Comparison of ENCODE assay signal across 8 cellular contexts in genomic region chr3:184314700-184315505, GRCh38. TPM values are rescaled to one million over a fixed set of nuclear protein-coding genes. Genes with fewer than 3 reads are reported as not detected.
DNase-seq lines count a peak whose midpoint lies in the region; ATAC-seq, FAIRE-seq and TF ChIP-seq lines count a peak whose summit lies in the region.

No MANE protein-coding gene starts in this region.

- H3K27ac Mint-ChIP-seq in T-helper 2 cell treated with Interferon-gamma antibody and Interleukin-4, amounts not matched to agents 5 μg/mL and 100 μg/mL, for 36 hours = peak overlapping the region; percentile 90

- no peaks in the 10 kb centered on the region for H3K9me3 Mint-ChIP-seq in T-helper 2 cell treated with Interferon-gamma antibody and Interleukin-4, amounts not matched to agents 5 μg/mL and 100 μg/mL, for 36 hours

- peaks cover 23% of the 10 kb centered on the region for H3K36me3 Mint-ChIP-seq in T-helper 2 cell treated with Interferon-gamma antibody and Interleukin-4, amounts not matched to agents 5 μg/mL and 100 μg/mL, for 36 hours (ENCODE audit: low read depth)

- peak overlapping the region; percentile 86 for H3K4me3 Mint-ChIP-seq in T-helper 2 cell treated with Interferon-gamma antibody and Interleukin-4, amounts not matched to agents 5 μg/mL and 100 μg/mL, for 36 hours

- DNase-seq in ELR (ENCODE audit: low read depth) (peak; percentile 72), GM12878 (ENCODE audit: low read depth, low spot score) (no peak), NCI-H1048 (lab: John Stamatoyannopoulos, UW) (no peak)
- peak; percentile 33 for DNase-seq in T-helper 2 cell treated with Interferon-gamma antibody and Interleukin-4, amounts not matched to agents 5 μg/mL and 100 μg/mL, for 36 hours (ENCODE audit: low spot score)

- in situ Hi-C loops in GM12878 (cut with MboI) = no loop called here

- no peak for FAIRE-seq in GM12878 (lab: Jason Lieb, UNC)

- peaks cover 37% of the 10 kb centered on the region for H3K36me3 ChIP-seq in HUES64 (ENCODE audit: insufficient read depth, low read length)
- peaks cover 8 to 20% of the 10 kb centered on the region in 2 experiments for H3K36me3 ChIP-seq in GM12878 (ENCODE audit: control insufficient read depth in 2 of 2, insufficient read depth in 2 of 2, low read length in 1 of 2)
- H3K36me3 ChIP-seq in iPS-15b (ENCODE audit: control insufficient read depth, insufficient read depth, low read length) = peaks cover 17% of the 10 kb centered on the region
- peaks cover 23% of the 10 kb centered on the region for H3K36me3 ChIP-seq in skeletal muscle satellite cell (ENCODE audit: insufficient read depth, low read length)

- peak overlapping the region; percentile 98 for H3K9ac ChIP-seq in HUES64 (ENCODE audit: low read depth, low read length)
- peak overlapping the region; percentile 99 for H3K9ac ChIP-seq in GM12878 (ENCODE audit: control insufficient read depth, insufficient read depth, low read length)
- H3K9ac ChIP-seq in iPS-15b (ENCODE audit: low read depth, low read length) = peak overlapping the region; percentile 88
- H3K9ac ChIP-seq in skeletal muscle satellite cell (ENCODE audit: low read depth, low read length) = peak overlapping the region; percentile 99

- TF ChIP-seq CTCF in GM12878 (IDR thresholded peaks at IDR 0.05 in 2 of 3, conservative IDR thresholded peaks at IDR 0.05 in 1 of 3; ENCODE audit: control insufficient read depth in 2 of 3, extremely low read depth in 1 of 3, insufficient read depth in 1 of 3, low read depth in 3 of 3, low read length in 3 of 3) = no peak

- CTCF ChIA-PET in GM12878 (lab: Yijun Ruan, JAX) = no interaction called here

- H3K27me3 ChIP-seq in HUES64 (ENCODE audit: insufficient read depth, low read length) (no peaks in the 10 kb centered on the region), GM12878 (replicated peaks in 1 of 2; ENCODE audit: control insufficient read depth in 2 of 2, insufficient read depth in 2 of 2, low read length in 1 of 2) (no peaks in the 10 kb centered on the region), iPS-15b (ENCODE audit: control insufficient read depth, insufficient read depth, low read length) (no peaks in the 10 kb centered on the region), skeletal muscle satellite cell (ENCODE audit: control insufficient read depth, insufficient read depth, low read length) (no peaks in the 10 kb centered on the region)

- no peak overlapping the region for H2AFZ ChIP-seq in GM12878 (ENCODE audit: control insufficient read depth, low read depth, low read length)

- H4K20me1 ChIP-seq in GM12878 (ENCODE audit: control insufficient read depth, insufficient read depth) = peaks cover 12% of the 10 kb centered on the region

- RAD21 ChIA-PET in GM12878 (lab: Charles Lee; ENCODE audit: unreplicated experiment) = no interaction called here

- no peaks in the 10 kb centered on the region for H3K9me3 ChIP-seq in HUES64 (ENCODE audit: insufficient read depth, low read depth, low read length)
- H3K9me3 ChIP-seq in GM12878 (replicated peaks; ENCODE audit: control insufficient read depth, insufficient read depth, low read length) = no peaks in the 10 kb centered on the region
- no peaks in the 10 kb centered on the region for H3K9me3 ChIP-seq in iPS-15b (ENCODE audit: control insufficient read depth, insufficient read depth, low read length)
- no peaks in the 10 kb centered on the region for H3K9me3 ChIP-seq in skeletal muscle satellite cell (replicated peaks; ENCODE audit: low read length)

- H3K4me2 ChIP-seq in GM12878 (ENCODE audit: control insufficient read depth, insufficient read depth) (peak overlapping the region; percentile 95; the same call in 1 of the 2 replicates), skeletal muscle satellite cell (ENCODE audit: low read length) (peak overlapping the region; percentile 85)

- H3K79me2 ChIP-seq in GM12878 (ENCODE audit: control insufficient read depth, insufficient read depth, low read length) = peaks cover 52% of the 10 kb centered on the region

- intact Hi-C loops in GM12878 (cut with micrococcal nuclease; ENCODE audit: unreplicated experiment) = loop anchor here (2.0 to 5.0 kb wide), 2 partner anchors 16 to 47 kb away; partner anchors contain the start of genes CLCN2, POLR2H and PSMD2

- H3K27me3 Mint-ChIP-seq in T-helper 2 cell treated with Interferon-gamma antibody and Interleukin-4, amounts not matched to agents 5 μg/mL and 100 μg/mL, for 36 hours (ENCODE audit: low read depth) = no peaks in the 10 kb centered on the region

- WGBS in HUES64 = under 1% methylated on average over 83 of the region's 86 CpGs
- under 1% methylated on average over 23 of the region's 86 CpGs for WGBS in GM12878 (ENCODE audit: insufficient coverage, insufficient replicate concordance, low lambda C conversion rate, missing lambda C conversion rate)

- peak overlapping the region; percentile 67 for H3K4me3 ChIP-seq in HUES64 (ENCODE audit: low read length)
- peak overlapping the region; percentile 100 for H3K4me3 ChIP-seq in GM12878
- H3K4me3 ChIP-seq in iPS-15b (ENCODE audit: low read depth, low read length) = peak overlapping the region; percentile 90
- H3K4me3 ChIP-seq in skeletal muscle satellite cell (ENCODE audit: low read length) = peak overlapping the region; percentile 83

- TF ChIP-seq EP300 in GM12878 (IDR thresholded peaks at IDR 0.05; ENCODE audit: borderline replicate concordance in 1 of 2, control insufficient read depth in 1 of 2, low read depth in 2 of 2, low read length in 2 of 2) = no peak

- H3K27ac ChIP-seq in HUES64 (ENCODE audit: low read depth, low read length) (peak overlapping the region; percentile 93), GM12878 (ENCODE audit: control insufficient read depth, insufficient read depth) (peak overlapping the region; percentile 92)

- H3K4me1 Mint-ChIP-seq in T-helper 2 cell treated with Interferon-gamma antibody and Interleukin-4, amounts not matched to agents 5 μg/mL and 100 μg/mL, for 36 hours (ENCODE audit: low read depth) = peaks cover 31% of the 10 kb centered on the region

- no peak for TF ChIP-seq RAD21 in GM12878 (IDR thresholded peaks at IDR 0.05; ENCODE audit: insufficient read depth, low read depth, low read length)

- BruUV-seq in GM12878 (replicated peaks; lab: Mats Ljungman, UMichigan) = no TSS peak

- SMC1A ChIA-PET in GM12878 (lab: Charles Lee; ENCODE audit: uncharacterized antibody, unreplicated experiment) = no interaction called here

- ATAC-seq in GM21526 (IDR thresholded peaks at IDR 0.05; ENCODE audit: low FRiP score, unreplicated experiment) (peak; percentile 29), GM12878 (peak; percentile 56)

- peak; percentile 83; the same call in 1 of the 2 replicates for TF ChIP-seq POLR2A in GM12878 (IDR thresholded peaks at IDR 0.05; ENCODE audit: low read depth, low read length)

- POLR2A ChIA-PET in GM12878 (lab: Charles Lee) = interaction anchor here (0.8 kb wide), 1 partner anchor 48 kb away, joined by 4 read pairs; no protein-coding TSS in a partner anchor

- H3K4me1 ChIP-seq in HUES64 (ENCODE audit: insufficient read depth, low read length) (peaks cover 8% of the 10 kb centered on the region; the same call in 1 of the 2 replicates), GM12878 (ENCODE audit: control insufficient read depth, insufficient read depth, low read length) (0 out of 2 replicates have a peak, but pooled peaks cover 3% of the 10 kb centered on the region), iPS-15b (ENCODE audit: control insufficient read depth, insufficient read depth, low read length) (peaks cover 8% of the 10 kb centered on the region), skeletal muscle satellite cell (ENCODE audit: control insufficient read depth, insufficient read depth, low read length) (peaks cover 31% of the 10 kb centered on the region)

RNA-seq across cellular contexts. Expression of gene EIF4G1, which starts 0.5 kb away (rescaled TPM):
- 274 TPM for polyA plus RNA-seq in HUES64 (2013, experiment 1 of 2)
- polyA plus RNA-seq in HUES64 (2013, experiment 2 of 2) = 233 TPM
- total RNA-seq in GM12878 (2013; cell fraction: nucleolus; rRNA removed) = 106 and 122 TPM in 2 replicates
- total RNA-seq in GM12878 (2014; rRNA removed) (228 and 252 TPM in 2 replicates), GM12878 (2014; rRNA removed; fragmentation: Illumina TruSeq; extraction: Trizol) (122 and 128 TPM in 2 replicates), GM12878 (2021) (454 and 462 TPM in 2 replicates)
- polyA plus RNA-seq in GM12878 (2011; ENCODE audit: low read depth) = 106 TPM
- polyA plus RNA-seq in GM12878 (2011; rRNA removed) (62.1 and 222 TPM in 2 replicates), GM12878 (2014; fragmentation: Illumina TruSeq; extraction: Trizol) (153 and 254 TPM in 2 replicates), GM12878 (2014; fragmentation: Nextera tagmentation; extraction: Ambion mirVana) (10 to 100 TPM in 1 of 2 experiments, 1 to 10 TPM in 1; 5.7 to 12.9 TPM), GM12878 (2014; rRNA removed) (210 and 265 TPM in 2 replicates), GM12878 (2016; fragmentation: Nextera tagmentation; extraction: Ambion mirVana) (100 to 1,000 TPM; 281 to 283 TPM)
- 204 and 234 TPM in 2 replicates for polyA plus RNA-seq in GM12878 (2011; cell fraction: cytosol; rRNA removed)
- 249 and 346 TPM in 2 replicates for polyA plus RNA-seq in GM12878 (2011; cell fraction: nucleus; rRNA removed)
- polyA plus RNA-seq in GM12878 (2012) = 133 and 185 TPM in 2 replicates
- polyA minus RNA-seq in GM12878 (2011; rRNA and poly(A)+ RNA removed) = 206 and 264 TPM in 2 replicates
- 130 and 143 TPM in 2 replicates for polyA minus RNA-seq in GM12878 (2011; cell fraction: cytosol; rRNA and poly(A)+ RNA removed)
- polyA minus RNA-seq in GM12878 (2011; cell fraction: nucleus; rRNA and poly(A)+ RNA removed) = 61.2 and 130 TPM in 2 replicates
- 257 and 270 TPM in 2 replicates for total RNA-seq in skeletal muscle satellite cell (2012; rRNA removed)

RNA-seq across cellular contexts. Expression of gene PSMD2, which starts 15.9 kb away (rescaled TPM):
- 318 TPM for polyA plus RNA-seq in HUES64 (2013, experiment 1 of 2)
- polyA plus RNA-seq in HUES64 (2013, experiment 2 of 2) = 313 TPM
- 88.7 and 105 TPM in 2 replicates for total RNA-seq in GM12878 (2013; cell fraction: nucleolus; rRNA removed)
- 247 and 268 TPM in 2 replicates for total RNA-seq in GM12878 (2014; rRNA removed)
- 167 and 176 TPM in 2 replicates for total RNA-seq in GM12878 (2014; rRNA removed; fragmentation: Illumina TruSeq; extraction: Trizol)
- 225 and 235 TPM in 2 replicates for total RNA-seq in GM12878 (2021)
- 66.1 TPM for polyA plus RNA-seq in GM12878 (2011; ENCODE audit: low read depth)
- 94.2 and 168 TPM in 2 replicates for polyA plus RNA-seq in GM12878 (2011; rRNA removed)
- polyA plus RNA-seq in GM12878 (2011; cell fraction: cytosol; rRNA removed) = 200 and 254 TPM in 2 replicates
- polyA plus RNA-seq in GM12878 (2011; cell fraction: nucleus; rRNA removed) = 192 and 222 TPM in 2 replicates
- polyA plus RNA-seq in GM12878 (2012) = 103 and 128 TPM in 2 replicates
- 144 and 205 TPM in 2 replicates for polyA plus RNA-seq in GM12878 (2014; fragmentation: Illumina TruSeq; extraction: Trizol)
- polyA plus RNA-seq in GM12878 (2014; fragmentation: Nextera tagmentation; extraction: Ambion mirVana) = 100 to 1,000 TPM; 103 to 111 TPM
- 188 and 189 TPM in 2 replicates for polyA plus RNA-seq in GM12878 (2014; rRNA removed)
- polyA plus RNA-seq in GM12878 (2016; fragmentation: Nextera tagmentation; extraction: Ambion mirVana) = 100 to 1,000 TPM; 471 to 515 TPM
- polyA minus RNA-seq in GM12878 (2011; rRNA and poly(A)+ RNA removed) = 297 and 298 TPM in 2 replicates
- polyA minus RNA-seq in GM12878 (2011; cell fraction: cytosol; rRNA and poly(A)+ RNA removed) = 105 and 156 TPM in 2 replicates
- 70.0 and 114 TPM in 2 replicates for polyA minus RNA-seq in GM12878 (2011; cell fraction: nucleus; rRNA and poly(A)+ RNA removed)
- total RNA-seq in skeletal muscle satellite cell (2012; rRNA removed) = 494 and 672 TPM in 2 replicates

RNA-seq across cellular contexts. Expression of gene FAM131A, which starts 22.5 kb away (rescaled TPM):
- 11.5 TPM for polyA plus RNA-seq in HUES64 (2013, experiment 1 of 2)
- 12.2 TPM for polyA plus RNA-seq in HUES64 (2013, experiment 2 of 2)
- total RNA-seq in GM12878 (2013; cell fraction: nucleolus; rRNA removed) = 11.0 and 11.8 TPM in 2 replicates
- total RNA-seq in GM12878 (2014; rRNA removed) (4.0 and 4.5 TPM in 2 replicates), GM12878 (2014; rRNA removed; fragmentation: Illumina TruSeq; extraction: Trizol) (1.4 and 1.9 TPM in 2 replicates), GM12878 (2021) (3.0 and 5.0 TPM in 2 replicates)
- 1.5 TPM for polyA plus RNA-seq in GM12878 (2011; ENCODE audit: low read depth)
- polyA plus RNA-seq in GM12878 (2011; rRNA removed) (0.17 and 0.42 TPM in 2 replicates), GM12878 (2014; fragmentation: Illumina TruSeq; extraction: Trizol) (0.74 and 1.4 TPM in 2 replicates), GM12878 (2014; fragmentation: Nextera tagmentation; extraction: Ambion mirVana) (under 1 TPM; 0.31 to 0.47 TPM), GM12878 (2014; rRNA removed) (4.5 and 5.1 TPM in 2 replicates), GM12878 (2016; fragmentation: Nextera tagmentation; extraction: Ambion mirVana) (1 to 10 TPM; 1.0 to 1.7 TPM)
- 0.45 and 0.77 TPM in 2 replicates for polyA plus RNA-seq in GM12878 (2011; cell fraction: cytosol; rRNA removed)
- 1.0 and 1.5 TPM in 2 replicates for polyA plus RNA-seq in GM12878 (2011; cell fraction: nucleus; rRNA removed)
- polyA plus RNA-seq in GM12878 (2012) = 2.1 and 3.3 TPM in 2 replicates
- 0.15 and 0.72 TPM in 2 replicates for polyA minus RNA-seq in GM12878 (2011; rRNA and poly(A)+ RNA removed)
- polyA minus RNA-seq in GM12878 (2011; cell fraction: cytosol; rRNA and poly(A)+ RNA removed) = not detected in 2 replicates
- polyA minus RNA-seq in GM12878 (2011; cell fraction: nucleus; rRNA and poly(A)+ RNA removed) = 0.36 and 3.0 TPM in 2 replicates
- 18.8 TPM in 2 replicates for total RNA-seq in skeletal muscle satellite cell (2012; rRNA removed)

RNA-seq across cellular contexts. Expression of gene ECE2, which starts 39.1 kb away (rescaled TPM):
- not detected for polyA plus RNA-seq in HUES64 (2013, experiment 1 of 2)
- polyA plus RNA-seq in HUES64 (2013, experiment 2 of 2) = not detected
- not detected in 2 replicates for total RNA-seq in GM12878 (2013; cell fraction: nucleolus; rRNA removed)
- total RNA-seq in GM12878 (2014; rRNA removed) = not detected in 2 replicates
- total RNA-seq in GM12878 (2014; rRNA removed; fragmentation: Illumina TruSeq; extraction: Trizol) = not detected in 2 replicates
- total RNA-seq in GM12878 (2021) = not detected in 2 replicates
- polyA plus RNA-seq in GM12878 (2011; ENCODE audit: low read depth) = not detected
- polyA plus RNA-seq in GM12878 (2011; rRNA removed) = not detected in 2 replicates
- polyA plus RNA-seq in GM12878 (2011; cell fraction: cytosol; rRNA removed) = not detected in 2 replicates
- not detected in 2 replicates for polyA plus RNA-seq in GM12878 (2011; cell fraction: nucleus; rRNA removed)
- polyA plus RNA-seq in GM12878 (2012) = not detected in 2 replicates
- polyA plus RNA-seq in GM12878 (2014; fragmentation: Illumina TruSeq; extraction: Trizol) = not detected in 2 replicates
- not detected for polyA plus RNA-seq in GM12878 (2014; fragmentation: Nextera tagmentation; extraction: Ambion mirVana)
- not detected in 2 replicates for polyA plus RNA-seq in GM12878 (2014; rRNA removed)
- not detected for polyA plus RNA-seq in GM12878 (2016; fragmentation: Nextera tagmentation; extraction: Ambion mirVana)
- not detected in 2 replicates for polyA minus RNA-seq in GM12878 (2011; rRNA and poly(A)+ RNA removed)
- not detected in 2 replicates for polyA minus RNA-seq in GM12878 (2011; cell fraction: cytosol; rRNA and poly(A)+ RNA removed)
- polyA minus RNA-seq in GM12878 (2011; cell fraction: nucleus; rRNA and poly(A)+ RNA removed) = not detected in 2 replicates
- total RNA-seq in skeletal muscle satellite cell (2012; rRNA removed) = not detected in 2 replicates

RNA-seq across cellular contexts. Expression of gene CLCN2, which starts 46.5 kb away (rescaled TPM):
- 9.1 TPM for polyA plus RNA-seq in HUES64 (2013, experiment 1 of 2)
- 8.7 TPM for polyA plus RNA-seq in HUES64 (2013, experiment 2 of 2)
- 3.0 and 3.7 TPM in 2 replicates for total RNA-seq in GM12878 (2013; cell fraction: nucleolus; rRNA removed)
- total RNA-seq in GM12878 (2014; rRNA removed) = 1.4 and 1.5 TPM in 2 replicates
- 0.85 and 1.0 TPM in 2 replicates for total RNA-seq in GM12878 (2014; rRNA removed; fragmentation: Illumina TruSeq; extraction: Trizol)
- 1.7 and 2.6 TPM in 2 replicates for total RNA-seq in GM12878 (2021)
- 0.60 TPM for polyA plus RNA-seq in GM12878 (2011; ENCODE audit: low read depth)
- polyA plus RNA-seq in GM12878 (2011; rRNA removed) = 0.22 and 0.80 TPM in 2 replicates
- polyA plus RNA-seq in GM12878 (2011; cell fraction: cytosol; rRNA removed) = 0.39 and 0.79 TPM in 2 replicates
- polyA plus RNA-seq in GM12878 (2011; cell fraction: nucleus; rRNA removed) = 6.9 and 9.4 TPM in 2 replicates
- polyA plus RNA-seq in GM12878 (2012) = 0.77 and 0.91 TPM in 2 replicates
- 0.89 and 1.1 TPM in 2 replicates for polyA plus RNA-seq in GM12878 (2014; fragmentation: Illumina TruSeq; extraction: Trizol)
- polyA plus RNA-seq in GM12878 (2014; fragmentation: Nextera tagmentation; extraction: Ambion mirVana) = under 1 TPM in 1 of 2 experiments, not detected in 1; 0.13 TPM
- polyA plus RNA-seq in GM12878 (2014; rRNA removed) = 2.4 and 2.5 TPM in 2 replicates
- polyA plus RNA-seq in GM12878 (2016; fragmentation: Nextera tagmentation; extraction: Ambion mirVana) = under 1 TPM; 0.73 to 0.79 TPM
- polyA minus RNA-seq in GM12878 (2011; rRNA and poly(A)+ RNA removed) = 1.0 and 1.9 TPM in 2 replicates
- 0.62 TPM in 1 of 2 replicates, not detected in the other for polyA minus RNA-seq in GM12878 (2011; cell fraction: cytosol; rRNA and poly(A)+ RNA removed)
- 4.8 and 9.9 TPM in 2 replicates for polyA minus RNA-seq in GM12878 (2011; cell fraction: nucleus; rRNA and poly(A)+ RNA removed)
- 4.4 and 5.3 TPM in 2 replicates for total RNA-seq in skeletal muscle satellite cell (2012; rRNA removed)

Comparison
In these comparisons a context has a peak if more than half of its experiments do, and no peak if none do; other contexts are left out.
1. DNase-seq: peak in ELR (single experiment) and T-helper 2 cell treated with Interferon-gamma antibody and Interleukin-4, amounts not matched to agents 5 μg/mL and 100 μg/mL, for 36 hours (single experiment); none in GM12878 (single experiment) and NCI-H1048 (single experiment).
2. Peak in every context shown above with its lines, with median percentiles within 50 percentile points of each other: H3K4me3 ChIP-seq and H3K9ac ChIP-seq.